Comparison of ENCODE assay signal across 27 cellular contexts in genomic region chr2:123768233-123768632, GRCh38.
A peak's percentile ranks its signal among the peaks of the same experiment; 100 is the strongest.
DNase-seq lines count a peak whose midpoint lies in the region; ATAC-seq, FAIRE-seq and TF ChIP-seq lines count a peak whose summit lies in the region.
"Had no signal": no experiment of that assay in that cellular context is flagged by ENCODE, and none has a peak within 500 bp of the region (broad histone marks: within the 10 kb centered on the region; RNA-seq: fewer than 3 reads in every experiment).

No MANE protein-coding gene starts in this region.

- H4K20me1 ChIP-seq in K562 (replicated peaks; ENCODE audit: control insufficient read depth, insufficient read depth, low read length) = no peaks in the 10 kb centered on the region
- H4K20me1 ChIP-seq: BLaER1 had no signal

- H2AFZ ChIP-seq in K562 (ENCODE audit: low read depth, low read length) = no peak overlapping the region

- no peaks in the 10 kb centered on the region for H3K9me1 ChIP-seq in K562 (ENCODE audit: control insufficient read depth, insufficient read depth, low read length)

- no peak overlapping the region for H3K27ac ChIP-seq in HEK293 (ENCODE audit: extremely low read depth, low read depth, low read length)
- H3K27ac ChIP-seq in K562 (ENCODE audit: extremely low read depth, low read depth, low read length) = no peak overlapping the region
- H3K27ac ChIP-seq in kidney (ENCODE audit: low read depth in 2 of 2, low read length in 2 of 2) = no peak overlapping the region
- H3K27ac ChIP-seq in mesendoderm (ENCODE audit: low read depth, low read length) = no peak overlapping the region
- H3K27ac ChIP-seq: BLaER1 had no signal

- no peak overlapping the region for H4K8ac ChIP-seq in mesendoderm (ENCODE audit: low read depth, low read length)

- no peak overlapping the region for H3K4me3 Mint-ChIP-seq in WTC11
- H3K4me3 Mint-ChIP-seq: CD14-positive monocyte; CD4-positive, alpha-beta memory T cell; CD4-positive, CD25-positive, alpha-beta regulatory T cell; CD8-positive, alpha-beta memory T cell had no signal

- no TSS peak for BruUV-seq in K562 (replicated peaks; lab: Mats Ljungman, UMichigan)

- H3K9ac ChIP-seq in K562 (ENCODE audit: insufficient read depth in 1 of 2, low read depth in 2 of 2, low read length in 2 of 2) = no peak overlapping the region
- no peak overlapping the region for H3K9ac ChIP-seq in kidney (ENCODE audit: low read length in 2 of 2)
- no peak overlapping the region for H3K9ac ChIP-seq in mesendoderm (ENCODE audit: low read length)
- H3K9ac ChIP-seq: BLaER1 had no signal

- DNase-seq in WTC11 (ENCODE audit: low spot score) = no peak
- no peak for DNase-seq in K562 (ENCODE audit: extremely low read depth in 1 of 4, low spot score in 3 of 4)
- DNase-seq in NCI-H2029 (lab: John Stamatoyannopoulos, UW) = no peak
- no peak for DNase-seq in kidney
- DNase-seq in mesendoderm = no peak
- DNase-seq: 8988T; ACHN; BE2C; C1 segment of cervical spinal cord; CD4-positive, alpha-beta memory T cell; CD4-positive, CD25-positive, alpha-beta regulatory T cell; CD8-positive, alpha-beta memory T cell; COR-L47; DMS 273 treated with DMSO at 0.1 percent for 48 hours; DMS153; DMS53; DMS79; DND-41; EL; GDM1 had no signal

- no peak overlapping the region for H2BK5ac ChIP-seq in mesendoderm (ENCODE audit: low read length)

- intact Hi-C loops in K562 (cut with micrococcal nuclease) (no loop called here), kidney (cut with DNase I) (no loop called here)

- H3K9me3 Mint-ChIP-seq in WTC11 = peaks cover 13% of the 10 kb centered on the region

- H3K36me3 Mint-ChIP-seq in WTC11 = no peaks in the 10 kb centered on the region
- H3K36me3 Mint-ChIP-seq: CD14-positive monocyte; CD4-positive, alpha-beta memory T cell; CD4-positive, CD25-positive, alpha-beta regulatory T cell; CD8-positive, alpha-beta memory T cell had no signal

- no peak for TF ChIP-seq POLR2A in K562 (conservative IDR thresholded peaks at IDR 0.05)

- CTCF ChIA-PET in HEK293 (lab: Yijun Ruan, JAX) = interaction anchor here (0.7 kb wide), 1 partner anchor 226 kb away, joined by 3 read pairs; no protein-coding TSS in a partner anchor
- CTCF ChIA-PET in WTC11 (lab: Charles Lee) = no interaction called here
- CTCF ChIA-PET in K562 (lab: Yijun Ruan, JAX; ENCODE audit: low intra/inter-chr PET ratio) = no interaction called here

- no peaks in the 10 kb centered on the region for H3K79me1 ChIP-seq in mesendoderm (ENCODE audit: low read length)

- no peaks in the 10 kb centered on the region for H3K9me3 ChIP-seq in HEK293 (ENCODE audit: control insufficient read depth, insufficient read depth, low read depth, low read length)
- peaks cover 4% of the 10 kb centered on the region; the same call in 1 of the 2 replicates for H3K9me3 ChIP-seq in K562 (replicated peaks; ENCODE audit: control insufficient read depth, insufficient read depth, low read depth, low read length)
- no peaks in the 10 kb centered on the region for H3K9me3 ChIP-seq in kidney (ENCODE audit: control insufficient read depth in 1 of 2, low read length in 2 of 2)
- H3K9me3 ChIP-seq: BE2C, BLaER1 had no signal

- no peak overlapping the region for H3K56ac ChIP-seq in mesendoderm (ENCODE audit: low read length)

- no peak overlapping the region for H2AK5ac ChIP-seq in mesendoderm (ENCODE audit: low read length)

- H3K18ac ChIP-seq in mesendoderm (ENCODE audit: low read length) = no peak overlapping the region

- no peak for TF ChIP-seq EP300 in K562 (IDR thresholded peaks at IDR 0.05; ENCODE audit: low read length)

- H2BK15ac ChIP-seq in mesendoderm (replicated peaks; ENCODE audit: low read depth) = no peak overlapping the region

- H3K27me3 ChIP-seq in K562 (ENCODE audit: control insufficient read depth in 2 of 2, insufficient read depth in 2 of 2, low read length in 2 of 2) = no peaks in the 10 kb centered on the region
- no peaks in the 10 kb centered on the region for H3K27me3 ChIP-seq in mesendoderm (ENCODE audit: insufficient read depth, low read length, poor library complexity)
- H3K27me3 ChIP-seq: BE2C, BLaER1 had no signal

- H3K27me3 Mint-ChIP-seq in WTC11 (ENCODE audit: low read depth) = no peaks in the 10 kb centered on the region
- H3K27me3 Mint-ChIP-seq: CD4-positive, alpha-beta memory T cell; CD4-positive, CD25-positive, alpha-beta regulatory T cell; CD8-positive, alpha-beta memory T cell had no signal

- ATAC-seq in WTC11 (no peak), K562 (no peak)
- ATAC-seq: GM12878 had no signal

- no peak overlapping the region for H3K23ac ChIP-seq in mesendoderm (ENCODE audit: low read length)

- FAIRE-seq in K562 (lab: Jason Lieb, UNC) (no peak), kidney (lab: Jason Lieb, UNC) (no peak)
- FAIRE-seq: A204.1, GM12878, GM12892, GM18507 had no signal

- TF ChIP-seq RAD21 in K562 (CRISPR knock-in tag; conservative IDR thresholded peaks at IDR 0.05 in 1 of 2, IDR thresholded peaks at IDR 0.05 in 1 of 2) = no peak

- no peak overlapping the region for H4K5ac ChIP-seq in mesendoderm (ENCODE audit: low read length)

- no peaks in the 10 kb centered on the region for H3K79me2 ChIP-seq in K562 (ENCODE audit: control insufficient read depth, insufficient read depth, low read length)
- H3K79me2 ChIP-seq in mesendoderm (ENCODE audit: control insufficient read depth, insufficient read depth, low read length) = no peaks in the 10 kb centered on the region

- H3K4me3 ChIP-seq in HEK293 (ENCODE audit: low read depth, low read length) (no peak overlapping the region), K562 (no peak overlapping the region), kidney (ENCODE audit: low read length in 2 of 2) (no peak overlapping the region), mesendoderm (ENCODE audit: low read length) (no peak overlapping the region)
- H3K4me3 ChIP-seq: BLaER1, GM12878 had no signal

- no peaks in the 10 kb centered on the region for H3K4me1 Mint-ChIP-seq in WTC11
- H3K4me1 Mint-ChIP-seq: CD14-positive monocyte; CD4-positive, alpha-beta memory T cell; CD4-positive, CD25-positive, alpha-beta regulatory T cell; CD8-positive, alpha-beta memory T cell had no signal

- POLR2A ChIA-PET in HEK293 (lab: Yijun Ruan, JAX) (no interaction called here), WTC11 (lab: Charles Lee) (no interaction called here), K562 (lab: Yijun Ruan, JAX) (no interaction called here)

- H3K36me3 ChIP-seq in HEK293 (ENCODE audit: control insufficient read depth in 2 of 2, insufficient read depth in 1 of 2, low read length in 2 of 2) (no peaks in the 10 kb centered on the region), K562 (ENCODE audit: control insufficient read depth, insufficient read depth, low read length) (no peaks in the 10 kb centered on the region), kidney (ENCODE audit: control insufficient read depth in 1 of 2, insufficient read depth in 2 of 2, low read length in 2 of 2) (no peaks in the 10 kb centered on the region), mesendoderm (ENCODE audit: control insufficient read depth, insufficient read depth, low read length) (no peaks in the 10 kb centered on the region)
- H3K36me3 ChIP-seq: BE2C, BLaER1 had no signal

- no peak overlapping the region for H3K27ac Mint-ChIP-seq in WTC11
- H3K27ac Mint-ChIP-seq: CD14-positive monocyte; CD4-positive, alpha-beta memory T cell; CD4-positive, CD25-positive, alpha-beta regulatory T cell; CD8-positive, alpha-beta memory T cell had no signal

- H2BK120ac ChIP-seq in mesendoderm (ENCODE audit: low read depth, low read length) = no peak overlapping the region

- H3K4ac ChIP-seq in mesendoderm (ENCODE audit: low read depth, low read length) = no peak overlapping the region

- no peak overlapping the region for H3K4me2 ChIP-seq in K562 (ENCODE audit: insufficient read depth, low read length)
- no peak overlapping the region for H3K4me2 ChIP-seq in mesendoderm (ENCODE audit: low read length)
- H3K4me2 ChIP-seq: BLaER1 had no signal

- H3K4me1 ChIP-seq in HEK293 (ENCODE audit: control insufficient read depth, insufficient read depth, low read length) (no peaks in the 10 kb centered on the region), K562 (replicated peaks in 1 of 2; ENCODE audit: control insufficient read depth in 2 of 2, insufficient read depth in 2 of 2, low read length in 2 of 2) (no peaks in the 10 kb centered on the region), kidney (ENCODE audit: control insufficient read depth in 1 of 2, insufficient read depth in 1 of 2, low read depth in 1 of 2, low read length in 2 of 2) (no peaks in the 10 kb centered on the region), mesendoderm (ENCODE audit: control insufficient read depth, low read depth, low read length) (no peaks in the 10 kb centered on the region)
- H3K4me1 ChIP-seq: BE2C, BLaER1 had no signal

- TF ChIP-seq CTCF in HEK293 (tag by site-specific recombination; IDR thresholded peaks at IDR 0.05) (no peak), WTC11 (IDR thresholded peaks at IDR 0.05) (no peak), K562 (IDR thresholded peaks at IDR 0.05 in 2 of 3, conservative IDR thresholded peaks at IDR 0.05 in 1 of 3; ENCODE audit: insufficient read depth in 2 of 3, low read depth in 1 of 3, low read length in 3 of 3) (no peak), kidney (IDR thresholded peaks at IDR 0.05; ENCODE audit: borderline replicate concordance, extremely low read depth, insufficient read depth) (no peak)

- in situ Hi-C loops in K562 (cut with MboI) = no loop called here

- WGBS in K562 (ENCODE audit: insufficient coverage, low coverage, missing lambda C conversion rate) = no CpG with 5 or more reads among the region's 2 CpGs
- WGBS in mesendoderm (ENCODE audit: extremely low coverage, insufficient coverage, low lambda C conversion rate) = 100% methylated on average over 1 of the region's 2 CpGs

TF ChIP-seq in HEK293, 187 proteins besides CTCF, POLR2A, EP300 and RAD21 (continues in another document):
- peak; percentile 54; the same call in 1 of the 2 replicates for TF ChIP-seq ZNF366 (tag by site-specific recombination; conservative IDR thresholded peaks at IDR 0.05)

TF ChIP-seq in WTC11, 78 proteins besides CTCF, POLR2A, EP300 and RAD21 (continues in another document):
- no peak for TF ChIP-seq NFATC4 (CRISPR knock-in tag; IDR thresholded peaks at IDR 0.05)

TF ChIP-seq in K562, 482 proteins besides CTCF, POLR2A, EP300 and RAD21:
- TF ChIP-seq, protein P1, sequence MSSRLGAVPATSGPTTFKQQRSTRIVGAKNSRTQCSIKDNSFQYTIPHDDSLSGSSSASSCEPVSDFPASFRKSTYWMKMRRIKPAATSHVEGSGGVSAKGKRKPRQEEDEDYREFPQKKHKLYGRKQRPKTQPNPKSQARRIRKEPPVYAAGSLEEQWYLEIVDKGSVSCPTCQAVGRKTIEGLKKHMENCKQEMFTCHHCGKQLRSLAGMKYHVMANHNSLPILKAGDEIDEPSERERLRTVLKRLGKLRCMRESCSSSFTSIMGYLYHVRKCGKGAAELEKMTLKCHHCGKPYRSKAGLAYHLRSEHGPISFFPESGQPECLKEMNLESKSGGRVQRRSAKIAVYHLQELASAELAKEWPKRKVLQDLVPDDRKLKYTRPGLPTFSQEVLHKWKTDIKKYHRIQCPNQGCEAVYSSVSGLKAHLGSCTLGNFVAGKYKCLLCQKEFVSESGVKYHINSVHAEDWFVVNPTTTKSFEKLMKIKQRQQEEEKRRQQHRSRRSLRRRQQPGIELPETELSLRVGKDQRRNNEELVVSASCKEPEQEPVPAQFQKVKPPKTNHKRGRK (tag; IDR thresholded peaks at IDR 0.05) = peak; percentile 68; the same call in 1 of the 2 replicates
- TF ChIP-seq SPI1 (IDR thresholded peaks at IDR 0.05; ENCODE audit: borderline replicate concordance, low read depth, low read length) = no peak
TF ChIP-seq in K562: peak in this region for 1.
